ENCODE assay signal across 8 cellular contexts in genomic region chr9:128503870-128504269, GRCh38. TPM values are rescaled to one million over a fixed set of nuclear protein-coding genes. Genes with fewer than 3 reads are reported as not detected.
A peak's percentile ranks its signal among the peaks of the same experiment; 100 is the strongest.
DNase-seq lines count a peak whose midpoint lies in the region; ATAC-seq, FAIRE-seq and TF ChIP-seq lines count a peak whose summit lies in the region.

No MANE protein-coding gene starts in this region.

- intact Hi-C loops in mucosa of descending colon (cut with DNase I, micrococcal nuclease): no loop called here

- peak overlapping the region; percentile 71 for H2AFZ ChIP-seq in MM.1S (ENCODE audit: low read length)

- DNase-seq in Daoy (ENCODE audit: low read depth) (peak; percentile 19), MM.1S (peak; percentile 36), bronchial epithelial cell (ENCODE audit: low read depth) (peak; percentile 17), mucosa of descending colon (peak in 2 of 3 donors; percentile 34 to 41), DMS153 (lab: John Stamatoyannopoulos, UW) (no peak), activated gamma-delta T cell (lab: John Stamatoyannopoulos, UW) (no peak)

- H4K20me1 ChIP-seq in MM.1S (ENCODE audit: insufficient read depth, low read length): no peaks in the 10 kb centered on the region

- no peak for TF ChIP-seq CTCF in MM.1S (IDR thresholded peaks at IDR 0.05; ENCODE audit: low read length)
- TF ChIP-seq CTCF in bronchial epithelial cell (IDR thresholded peaks at IDR 0.05; ENCODE audit: insufficient read depth, low read length, severe bottlenecking): no peak
- no peak for TF ChIP-seq CTCF in mucosa of descending colon (IDR thresholded peaks at IDR 0.05)

- H3K4me3 ChIP-seq in MM.1S (ENCODE audit: low read length) (peak overlapping the region; percentile 83), bronchial epithelial cell (ENCODE audit: low read depth, low read length) (peak overlapping the region; percentile 79), mucosa of descending colon (no peak overlapping the region)

- H3K4me1 ChIP-seq in MM.1S (ENCODE audit: low read length) (peaks cover 7% of the 10 kb centered on the region), mucosa of descending colon (ENCODE audit: low read depth) (peaks cover 14% of the 10 kb centered on the region)

- peaks cover 33% of the 10 kb centered on the region for H3K79me2 ChIP-seq in MM.1S (ENCODE audit: low read length)

- H3K9ac ChIP-seq in MM.1S (ENCODE audit: low read length): peak overlapping the region; percentile 76; the same call in 1 of the 2 replicates

- H3K9me2 ChIP-seq in MM.1S (replicated peaks; ENCODE audit: insufficient read depth, low read length): no peaks in the 10 kb centered on the region

- peak; percentile 17 for ATAC-seq in mucosa of descending colon
- ATAC-seq in GM19395 (IDR thresholded peaks at IDR 0.05; ENCODE audit: unreplicated experiment): no peak
- ATAC-seq in GM21526 (IDR thresholded peaks at IDR 0.05; ENCODE audit: low FRiP score, unreplicated experiment): no peak

- H3K9me3 ChIP-seq in MM.1S (replicated peaks; ENCODE audit: insufficient read depth, low read length) (no peaks in the 10 kb centered on the region), mucosa of descending colon (no peaks in the 10 kb centered on the region)

- no peak for FAIRE-seq in bronchial epithelial cell (lab: Jason Lieb, UNC)

- H3K36me3 ChIP-seq in MM.1S (replicated peaks; ENCODE audit: insufficient read depth, low read length): no peaks in the 10 kb centered on the region
- peaks cover 3% of the 10 kb centered on the region for H3K36me3 ChIP-seq in bronchial epithelial cell (ENCODE audit: control insufficient read depth, insufficient read depth, low read length)
- no peaks in the 10 kb centered on the region for H3K36me3 ChIP-seq in mucosa of descending colon (ENCODE audit: low read depth)

- no peak overlapping the region for H3K27ac ChIP-seq in MM.1S (ENCODE audit: low read length)

- peaks cover 12% of the 10 kb centered on the region for H3F3A ChIP-seq in MM.1S (ENCODE audit: insufficient read depth, low read length)

- H3K27me3 ChIP-seq in MM.1S (replicated peaks; ENCODE audit: insufficient read depth, low read length) (no peaks in the 10 kb centered on the region), bronchial epithelial cell (ENCODE audit: control insufficient read depth, insufficient read depth, low read length) (no peaks in the 10 kb centered on the region)

- H3K4me2 ChIP-seq in MM.1S (ENCODE audit: low read depth, low read length): peak overlapping the region; percentile 97

RNA-seq across cellular contexts. Expression of gene GLE1, which starts 0.6 kb away (rescaled TPM):
- total RNA-seq in Daoy (2014; rRNA removed; shearing (Covaris generic)): 56.6 and 58.3 TPM in 2 replicates
- total RNA-seq in bronchial epithelial cell (27.1 and 30.3 TPM in 2 replicates), mucosa of descending colon (10 to 100 TPM; 25.7 to 35.0 (median 28.0) TPM)

RNA-seq across cellular contexts. Expression of gene ODF2, which starts 48.1 kb away (rescaled TPM):
- total RNA-seq in Daoy (2014; rRNA removed; shearing (Covaris generic)): 103 and 104 TPM in 2 replicates
- total RNA-seq in bronchial epithelial cell (17.6 and 27.1 TPM in 2 replicates), mucosa of descending colon (10 to 100 TPM; 17.1 to 26.1 (median 19.4) TPM)

RNA-seq across cellular contexts. Expression of gene SPTAN1, which starts 48.5 kb away (rescaled TPM):
- 161 and 164 TPM in 2 replicates for total RNA-seq in Daoy (2014; rRNA removed; shearing (Covaris generic))
- total RNA-seq in bronchial epithelial cell (159 and 277 TPM in 2 replicates), mucosa of descending colon (100 to 1,000 TPM; 235 to 322 (median 321) TPM)

Comparison
In these comparisons a context has a peak if more than half of its experiments do, and no peak if none do; other contexts are left out.
1. DNase-seq: peak in Daoy (single experiment), MM.1S (single experiment), bronchial epithelial cell (single experiment) and mucosa of descending colon (2 of 3); none in DMS153 (single experiment) and activated gamma-delta T cell (single experiment).